1 cellular context compared by ENCODE assay signal in genomic region chr7:50314778-50315177, GRCh38.
TF ChIP-seq lines count a peak whose summit lies in the region.

No MANE protein-coding gene starts in this region.

TF ChIP-seq in GM12878, 131 proteins besides CTCF, POLR2A, EP300 and RAD21:
- TF ChIP-seq EZH2 (IDR thresholded peaks at IDR 0.05; ENCODE audit: borderline replicate concordance, control insufficient read depth, low read depth, low read length): no peak
- TF ChIP-seq IRF3 (IDR thresholded peaks at IDR 0.05): no peak
- TF ChIP-seq SMAD5 (IDR thresholded peaks at IDR 0.05; ENCODE audit: low read depth): no peak
- TF ChIP-seq BRCA1 (IDR thresholded peaks at IDR 0.05; ENCODE audit: low read depth, low read length): no peak
TF ChIP-seq in GM12878: peak in this region for 0.
